ENCODE assay signal across 2 cellular contexts in the genomic region with DNA sequence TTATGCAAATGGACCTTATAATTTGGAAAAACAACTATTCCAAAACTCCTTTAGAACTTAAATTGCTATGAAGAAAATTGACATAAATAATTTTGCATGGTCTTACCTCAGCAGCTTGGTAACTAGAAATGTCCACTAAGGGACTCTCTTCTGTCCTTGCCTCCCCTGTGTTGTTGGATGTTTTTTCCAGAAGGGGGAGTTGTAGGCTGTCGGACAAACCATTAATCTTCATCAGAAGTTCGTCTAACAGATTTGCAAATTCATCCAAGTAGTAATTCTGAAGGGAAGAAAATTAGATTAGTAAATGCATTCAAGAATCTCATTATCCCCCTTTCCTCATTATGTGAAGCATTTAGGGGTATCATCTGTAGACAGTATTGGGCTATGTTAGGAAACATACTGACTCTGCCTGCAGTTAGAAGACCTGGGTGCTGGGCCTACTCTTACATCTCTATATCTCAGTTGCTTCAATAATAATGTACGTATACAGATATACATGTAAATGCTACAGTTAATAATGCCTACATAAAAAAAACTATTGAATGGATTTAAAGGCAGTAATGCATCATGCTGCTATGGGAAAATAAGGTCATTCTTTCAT.
TF ChIP-seq lines count a peak whose summit lies in the region.

No MANE protein-coding gene starts in this region.

TF ChIP-seq in endothelial cell of umbilical vein, 7 proteins besides CTCF, POLR2A, EP300 and RAD21:
- TF ChIP-seq FOS (IDR thresholded peaks at IDR 0.05; ENCODE audit: borderline replicate concordance, insufficient read depth, low read length) (no peak), JUN (IDR thresholded peaks at IDR 0.05; ENCODE audit: borderline replicate concordance, insufficient read depth, insufficient read length, low read depth) (no peak), MYC (IDR thresholded peaks at IDR 0.05; ENCODE audit: low read depth, low read length) (no peak), GATA2 (IDR thresholded peaks at IDR 0.05; ENCODE audit: insufficient read depth, insufficient read length, low read depth, low read length) (no peak), EZH2 (IDR thresholded peaks at IDR 0.05; ENCODE audit: borderline replicate concordance, low read depth, low read length, severe bottlenecking) (no peak)

TF ChIP-seq in GM12891, 5 proteins besides CTCF, POLR2A, EP300 and RAD21:
- TF ChIP-seq POLR2AphosphoS5 (IDR thresholded peaks at IDR 0.05; ENCODE audit: low read depth, low read length) (no peak), PAX5 (IDR thresholded peaks at IDR 0.05; ENCODE audit: insufficient read depth, low read length, severe bottlenecking) (no peak), SPI1 (IDR thresholded peaks at IDR 0.05; ENCODE audit: low read depth, low read length) (no peak)
